11 cellular contexts compared by ENCODE assay signal in the genomic region with DNA sequence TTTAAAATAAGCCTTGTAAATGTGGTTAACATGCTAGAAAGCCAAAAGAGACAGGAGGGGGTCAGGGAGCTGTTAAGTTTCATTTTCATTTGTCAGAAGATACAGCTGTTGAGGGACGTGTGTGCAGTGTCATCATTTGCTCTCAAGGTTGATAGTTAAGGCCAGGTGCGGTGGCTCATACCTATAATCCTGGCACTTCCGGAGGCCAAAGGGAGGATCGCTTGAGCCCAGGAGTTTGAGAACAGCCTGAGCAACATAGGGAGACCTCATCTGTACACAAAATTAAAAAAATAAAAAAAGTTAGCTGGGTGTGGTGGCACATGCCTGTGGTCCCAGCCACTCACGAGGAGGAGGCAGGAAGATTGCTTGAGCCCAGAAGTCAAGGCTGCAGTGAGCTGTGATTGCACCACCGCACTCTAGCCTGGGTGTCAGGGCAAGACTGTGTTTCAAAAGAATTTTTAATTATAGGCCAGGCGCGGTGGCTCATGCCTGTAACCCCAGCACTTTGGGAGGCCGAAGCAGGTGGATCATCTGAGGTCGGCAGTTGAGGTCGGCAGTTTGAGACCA. TPM values are rescaled to one million over a fixed set of nuclear protein-coding genes. Genes with fewer than 3 reads are reported as not detected.
A peak's percentile ranks its signal among the peaks of the same experiment; 100 is the strongest.
DNase-seq lines count a peak whose midpoint lies in the region; ATAC-seq, FAIRE-seq and TF ChIP-seq lines count a peak whose summit lies in the region.
"Had no signal": no experiment of that assay in that cellular context is flagged by ENCODE, and none has a peak within 500 bp of the region (broad histone marks: within the 10 kb centered on the region; RNA-seq: fewer than 3 reads in every experiment).

No MANE protein-coding gene starts in this region.

- peaks cover 3% of the 10 kb centered on the region for H3K9me3 Mint-ChIP-seq in activated CD4-positive, alpha-beta T cell treated with anti-CD3 and anti-CD28 coated beads, Interleukin-2, amount 10 ng/mL, durations not matched to agents 7 days and 5 days

- no peaks in the 10 kb centered on the region for H3K27me3 Mint-ChIP-seq in activated CD4-positive, alpha-beta T cell treated with anti-CD3 and anti-CD28 coated beads, Interleukin-2, amount 10 ng/mL, durations not matched to agents 7 days and 5 days

- DNase-seq in activated CD4-positive, alpha-beta T cell treated with anti-CD3 and anti-CD28 coated beads, Interleukin-2, amount 10 ng/mL, durations not matched to agents 7 days and 5 days: peak; percentile 47
- no peak for DNase-seq in activated CD4-positive, alpha-beta T cell treated with anti-CD3 and anti-CD28 coated beads, Interleukin-2, amount 50 U/mL, for 4 hours
- DNase-seq in RWPE1 (ENCODE audit: low spot score): no peak
- peak; percentile 5 for DNase-seq in small intestine
- DNase-seq in NCI-H82 (lab: John Stamatoyannopoulos, UW): no peak
- DNase-seq in DMS 273 treated with DMSO at 0.1 percent for 48 hours (lab: John Stamatoyannopoulos, UW): no peak
- DNase-seq in C1 segment of cervical spinal cord (lab: John Stamatoyannopoulos, UW): no peak
- DNase-seq: NCI-H1105 treated with DMSO at 0.1 percent for 48 hours, retina, stomach had no signal

- H3K4me3 Mint-ChIP-seq in activated CD4-positive, alpha-beta T cell treated with anti-CD3 and anti-CD28 coated beads, Interleukin-2, amount 10 ng/mL, durations not matched to agents 7 days and 5 days: peak overlapping the region; percentile 35

- H3K27ac Mint-ChIP-seq in activated CD4-positive, alpha-beta T cell treated with anti-CD3 and anti-CD28 coated beads, Interleukin-2, amount 10 ng/mL, durations not matched to agents 7 days and 5 days: peak overlapping the region; percentile 96

- H3K27me3 ChIP-seq in small intestine (ENCODE audit: control insufficient read depth in 2 of 2, insufficient read depth in 2 of 2, low read length in 2 of 2): no peaks in the 10 kb centered on the region
- H3K27me3 ChIP-seq: stomach had no signal

- CTCF ChIA-PET in activated CD4-positive, alpha-beta T cell treated with anti-CD3 and anti-CD28 coated beads, Interleukin-2, amount 10 ng/mL, durations not matched to agents 7 days and 5 days (lab: Charles Lee): interaction anchor here (0.6 to 1.1 kb wide), 4 partner anchors 13 to 360 kb away, joined by 3 read pairs; no protein-coding TSS in a partner anchor
- CTCF ChIA-PET in RWPE1 (lab: Yijun Ruan, JAX): no interaction called here

- no peaks in the 10 kb centered on the region for H3K4me1 ChIP-seq in small intestine (ENCODE audit: control insufficient read depth in 2 of 2, insufficient read depth in 1 of 2, low read depth in 1 of 2, low read length in 1 of 2)
- H3K4me1 ChIP-seq: stomach had no signal

- H3K27ac ChIP-seq in RWPE1 (peak overlapping the region; percentile 11), small intestine (ENCODE audit: low read depth in 1 of 2, low read length in 1 of 2) (peak overlapping the region; percentile 5 to 70)
- H3K27ac ChIP-seq: stomach had no signal

- H3K4me3 ChIP-seq in small intestine (ENCODE audit: low read depth in 1 of 2, low read length in 2 of 2): no peak overlapping the region
- H3K4me3 ChIP-seq: stomach had no signal

- POLR2A ChIA-PET in activated CD4-positive, alpha-beta T cell treated with anti-CD3 and anti-CD28 coated beads, Interleukin-2, amount 10 ng/mL, durations not matched to agents 7 days and 5 days (lab: Charles Lee): no interaction called here
- POLR2A ChIA-PET in RWPE1 (lab: Yijun Ruan, JAX; ENCODE audit: low non-redundant PET): no interaction called here

- no peaks in the 10 kb centered on the region for H3K9me3 ChIP-seq in small intestine (ENCODE audit: control insufficient read depth, low read depth)
- H3K9me3 ChIP-seq: stomach had no signal

- H3K36me3 ChIP-seq in small intestine (ENCODE audit: control insufficient read depth in 2 of 2, insufficient read depth in 2 of 2, low read length in 2 of 2): peaks cover 4 to 10% of the 10 kb centered on the region in 2 donors

- WGBS in small intestine, 3 donors: 58 to 83% (median 70%) methylated on average over 11 of the region's 11 CpGs

- peaks cover 36% of the 10 kb centered on the region for H3K4me1 Mint-ChIP-seq in activated CD4-positive, alpha-beta T cell treated with anti-CD3 and anti-CD28 coated beads, Interleukin-2, amount 10 ng/mL, durations not matched to agents 7 days and 5 days

- TF ChIP-seq CTCF in RWPE1 (conservative IDR thresholded peaks at IDR 0.05; ENCODE audit: low read depth): no peak

- H3K36me3 Mint-ChIP-seq in activated CD4-positive, alpha-beta T cell treated with anti-CD3 and anti-CD28 coated beads, Interleukin-2, amount 10 ng/mL, durations not matched to agents 7 days and 5 days (ENCODE audit: low read depth): peaks cover 48% of the 10 kb centered on the region

- ATAC-seq in HG02623 (IDR thresholded peaks at IDR 0.05; ENCODE audit: unreplicated experiment): peak; percentile 59

- FAIRE-seq in small intestine (lab: Jason Lieb, UNC): no peak

RNA-seq across cellular contexts. Expression of gene ZBTB8OS, which starts 22.7 kb away (rescaled TPM):
- 10 to 100 TPM; 51.0 to 57.6 TPM for total RNA-seq in activated CD4-positive, alpha-beta T cell treated with anti-CD3 and anti-CD28 coated beads, Interleukin-2, amount 10 ng/mL, durations not matched to agents 7 days and 5 days
- 10 to 100 TPM; 55.7 to 98.4 (median 90.8) TPM for polyA plus RNA-seq in small intestine

RNA-seq across cellular contexts. Expression of gene RBBP4, which starts 23.3 kb away (rescaled TPM):
- total RNA-seq in activated CD4-positive, alpha-beta T cell treated with anti-CD3 and anti-CD28 coated beads, Interleukin-2, amount 10 ng/mL, durations not matched to agents 7 days and 5 days: 100 to 1,000 TPM; 311 TPM
- 10 to 100 TPM; 38.7 to 74.9 (median 45.1) TPM for polyA plus RNA-seq in small intestine

Comparison
In these comparisons a context has a peak if more than half of its experiments do, and no peak if none do; other contexts are left out.
1. DNase-seq: peak in activated CD4-positive, alpha-beta T cell treated with anti-CD3 and anti-CD28 coated beads, Interleukin-2, amount 10 ng/mL, durations not matched to agents 7 days and 5 days (single experiment) and small intestine (single experiment); none in activated CD4-positive, alpha-beta T cell treated with anti-CD3 and anti-CD28 coated beads, Interleukin-2, amount 50 U/mL, for 4 hours (0 of 2), RWPE1 (single experiment), NCI-H82 (single experiment), DMS 273 treated with DMSO at 0.1 percent for 48 hours (single experiment) and C1 segment of cervical spinal cord (0 of 14).